ENCODE assay signal across 30 cellular contexts in genomic region chr7:145481985-145482384, GRCh38.
"Had no signal": no experiment of that assay in that cellular context is flagged by ENCODE, and none has a peak within 500 bp of the region (broad histone marks: within the 10 kb centered on the region; RNA-seq: fewer than 3 reads in every experiment).

No MANE protein-coding gene starts in this region.

- H3K27ac ChIP-seq: ascending aorta, cardiac muscle cell, VCaP had no signal

- FAIRE-seq: bronchial epithelial cell, TTC549 had no signal

- H3K27me3 ChIP-seq: ascending aorta, cardiac muscle cell had no signal

- H3K4me3 ChIP-seq: ascending aorta, cardiac muscle cell had no signal

- H3K4me1 ChIP-seq: ascending aorta had no signal

- ATAC-seq: activated CD8-positive, alpha-beta memory T cell treated with anti-CD3 and anti-CD28 coated beads, Interleukin-2, amount 10 ng/mL, durations not matched to agents 7 days and 5 days; activated CD8-positive, alpha-beta T cell treated with anti-CD3 and anti-CD28 coated beads, Interleukin-2, amount 10 ng/mL, durations not matched to agents 7 days and 5 days; activated naive CD8-positive, alpha-beta T cell treated with anti-CD3 and anti-CD28 coated beads, Interleukin-2, amount 50 U/mL, for 24 hours had no signal

- DNase-seq: activated B cell treated with CpG ODN at 0.5 μM for 24 hours; activated CD4-positive, alpha-beta memory T cell treated with anti-CD3 and anti-CD28 coated beads, Interleukin-2, amount 10 ng/mL, durations not matched to agents 7 days and 5 days; activated CD4-positive, alpha-beta T cell treated with anti-CD3 and anti-CD28 coated beads for 4 hours; activated CD4-positive, alpha-beta T cell treated with anti-CD3 and anti-CD28 coated beads, Interleukin-2, amount 10 ng/mL, durations not matched to agents 24 days and 14 days; activated CD4-positive, alpha-beta T cell treated with anti-CD3 and anti-CD28 coated beads, Interleukin-2, amount 50 U/mL, for 1 hour; activated CD4-positive, alpha-beta T cell treated with anti-CD3 and anti-CD28 coated beads, Interleukin-2, amount 50 U/mL, for 4 hours; activated CD4-positive, CD25-positive, alpha-beta regulatory T cell treated with anti-CD3 and anti-CD28 coated beads, Interleukin-2, amount 50 U/mL, for 72 hours; activated CD8-positive, alpha-beta memory T cell treated with anti-CD3 and anti-CD28 coated beads for 24 hours; activated CD8-positive, alpha-beta memory T cell treated with anti-CD3 and anti-CD28 coated beads, Interleukin-2, amount 10 ng/mL, durations not matched to agents 7 days and 5 days; activated CD8-positive, alpha-beta memory T cell treated with anti-CD3 and anti-CD28 coated beads, Interleukin-2, amount 50 U/mL, for 48 hours; activated CD8-positive, alpha-beta T cell treated with anti-CD3 and anti-CD28 coated beads, Interleukin-2, amount 10 ng/mL, durations not matched to agents 7 days and 5 days; activated effector memory CD4-positive, alpha-beta T cell treated with Interleukin-2 at 50 U/mL for 16 hours; activated gamma-delta T cell; activated naive CD4-positive, alpha-beta T cell treated with anti-CD3 and anti-CD28 coated beads, Interleukin-2, amount 10 ng/mL, durations not matched to agents 7 days and 5 days; activated naive CD4-positive, alpha-beta T cell treated with Interleukin-2 at 50 U/mL for 16 hours; activated naive CD8-positive, alpha-beta T cell treated with anti-CD3 and anti-CD28 coated beads, Interleukin-2, amount 10 ng/mL, durations not matched to agents 7 days and 5 days; activated naive CD8-positive, alpha-beta T cell treated with anti-CD3 and anti-CD28 coated beads, Interleukin-2, amount 50 U/mL, for 24 hours; activated T-cell treated with anti-CD3 and anti-CD28 coated beads, Interleukin-2, amount 50 U/mL, for 24 hours; activated T-cell treated with anti-CD3 and anti-CD28 coated beads, Interleukin-2, amount 50 U/mL, for 48 hours; amygdala; anterior cingulate cortex; caudate nucleus; cerebellar nuclear complex; T-helper 2 cell; T-helper 9 cell had no signal

- H3K9me3 ChIP-seq: ascending aorta had no signal

- H3K36me3 ChIP-seq: ascending aorta, cardiac muscle cell had no signal
